2 cellular contexts compared by ENCODE assay signal in genomic region chr10:52455095-52455494, GRCh38.
TF ChIP-seq lines count a peak whose summit lies in the region.

No MANE protein-coding gene starts in this region.

TF ChIP-seq in SK-N-SH treated with all-trans-retinoic acid at 6 μM for 48 hours, 23 proteins besides CTCF, POLR2A, EP300 and RAD21 (continued from another document):
- no peak for TF ChIP-seq TSHZ2 (CRISPR knock-in tag; IDR thresholded peaks at IDR 0.05)
- no peak for TF ChIP-seq CREB5 (CRISPR knock-in tag; IDR thresholded peaks at IDR 0.05; ENCODE audit: low read depth)
- no peak for TF ChIP-seq POU6F1 (CRISPR knock-in tag; IDR thresholded peaks at IDR 0.05; ENCODE audit: borderline replicate concordance, low read depth)
- no peak for TF ChIP-seq ISL1 (CRISPR knock-in tag; IDR thresholded peaks at IDR 0.05)
- TF ChIP-seq TOX (CRISPR knock-in tag; IDR thresholded peaks at IDR 0.05; ENCODE audit: borderline replicate concordance): no peak
- TF ChIP-seq TCF4 (CRISPR knock-in tag; IDR thresholded peaks at IDR 0.05; ENCODE audit: borderline replicate concordance): no peak
- TF ChIP-seq PPARA (CRISPR knock-in tag; IDR thresholded peaks at IDR 0.05; ENCODE audit: borderline replicate concordance): no peak
- no peak for TF ChIP-seq ZFP30 (CRISPR knock-in tag; IDR thresholded peaks at IDR 0.05)
- no peak for TF ChIP-seq ARNTL (CRISPR knock-in tag; IDR thresholded peaks at IDR 0.05; ENCODE audit: borderline replicate concordance, low read depth)

TF ChIP-seq in SK-N-SH, 30 proteins besides CTCF, POLR2A, EP300 and RAD21:
- TF ChIP-seq TEAD4 (IDR thresholded peaks at IDR 0.05; ENCODE audit: borderline replicate concordance, insufficient read depth) (no peak), MEF2A (IDR thresholded peaks at IDR 0.05; ENCODE audit: borderline replicate concordance, low read depth) (no peak), CHD2 (IDR thresholded peaks at IDR 0.05; ENCODE audit: low read length, partially characterized antibody) (no peak), FOSL2 (IDR thresholded peaks at IDR 0.05; ENCODE audit: borderline replicate concordance, low read depth) (no peak), RXRA (IDR thresholded peaks at IDR 0.05; ENCODE audit: borderline replicate concordance, low read depth) (no peak), ZBTB33 (IDR thresholded peaks at IDR 0.05; ENCODE audit: borderline replicate concordance, low read depth) (no peak), MXI1 (IDR thresholded peaks at IDR 0.05; ENCODE audit: low read depth, low read length) (no peak), JUND (IDR thresholded peaks at IDR 0.05) (no peak), USF2 (IDR thresholded peaks at IDR 0.05; ENCODE audit: borderline replicate concordance, low read depth, low read length) (no peak), FOXM1 (IDR thresholded peaks at IDR 0.05; ENCODE audit: low read depth) (no peak), RFX5 (IDR thresholded peaks at IDR 0.05; ENCODE audit: low read length) (no peak)
